8 cellular contexts compared by ENCODE assay signal in genomic region chr17:8287651-8288335, GRCh38. TPM values are rescaled to one million over a fixed set of nuclear protein-coding genes. Genes with fewer than 3 reads are reported as not detected.
DNase-seq lines count a peak whose midpoint lies in the region; TF ChIP-seq lines count a peak whose summit lies in the region.

No MANE protein-coding gene starts in this region.

- H3K4me1 ChIP-seq in ovary (ENCODE audit: insufficient read depth) = peaks cover 2% of the 10 kb centered on the region

- H3K27ac Mint-ChIP-seq in endothelial cell (ENCODE audit: unreplicated experiment) = peak overlapping the region; percentile 70

- peaks cover 6% of the 10 kb centered on the region for H3K4me1 Mint-ChIP-seq in endothelial cell (ENCODE audit: unreplicated experiment)

- H3K4me3 Mint-ChIP-seq in endothelial cell (ENCODE audit: unreplicated experiment) = peak overlapping the region; percentile 96

- H3K4me3 ChIP-seq in ovary = peak overlapping the region; percentile 77

- no peaks in the 10 kb centered on the region for H3K27me3 ChIP-seq in ovary

- TF ChIP-seq CTCF in endothelial cell (IDR thresholded peaks at IDR 0.05; ENCODE audit: unreplicated experiment) = no peak
- TF ChIP-seq CTCF in ovary (IDR thresholded peaks at IDR 0.05) = no peak

- peaks cover 4% of the 10 kb centered on the region for H3K27me3 Mint-ChIP-seq in endothelial cell (ENCODE audit: unreplicated experiment)

- H3K9me3 ChIP-seq in ovary = no peaks in the 10 kb centered on the region

- H3K36me3 ChIP-seq in ovary = no peaks in the 10 kb centered on the region

- peak; percentile 79 for DNase-seq in DMS53 (lab: John Stamatoyannopoulos, UW)
- DNase-seq in NCI-H748 (lab: John Stamatoyannopoulos, UW; ENCODE audit: unreplicated experiment) = peak; percentile 63
- no peak for DNase-seq in endothelial cell (ENCODE audit: low spot score)
- DNase-seq in ovary = peak in 3 of 5 donors; percentile 22 to 46 (median 34)
- no peak for DNase-seq in erythroblast (lab: John Stamatoyannopoulos, UW)
- DNase-seq in A172 (ENCODE audit: low spot score) = no peak
- DNase-seq in COR-L47 (lab: John Stamatoyannopoulos, UW) = no peak
- DNase-seq in NCI-H226 = no peak

- TF ChIP-seq POLR2A in ovary (IDR thresholded peaks at IDR 0.05) (no peak), erythroblast (IDR thresholded peaks at IDR 0.05; ENCODE audit: low read length) (no peak)

- H3K27ac ChIP-seq in ovary = peak overlapping the region; percentile 72 to 88

- 26 to 29% (median 29%) methylated on average over 18 to 19 of the region's 19 CpGs for WGBS in ovary, 3 donors

- peaks cover 7% of the 10 kb centered on the region for H3K36me3 Mint-ChIP-seq in endothelial cell (ENCODE audit: low read depth, unreplicated experiment)

- intact Hi-C loops in ovary (cut with DNase I) = loop anchor here in 2 of 4 donors (5.0 to 10.0 kb wide), 3 partner anchors 35 to 173 kb away; partner anchors contain the start of gene ALOXE3 (in 2 of the 2)

- TF ChIP-seq EP300 in ovary (IDR thresholded peaks at IDR 0.05) = no peak

- no peaks in the 10 kb centered on the region for H3K9me3 Mint-ChIP-seq in endothelial cell (ENCODE audit: unreplicated experiment)

RNA-seq across cellular contexts. Expression of gene RANGRF, which starts 0.7 kb away (rescaled TPM):
- total RNA-seq in endothelial cell (ENCODE audit: unreplicated experiment) = 22.0 TPM
- 10 to 100 TPM; 14.5 to 37.8 (median 28.0) TPM for total RNA-seq in ovary
- polyA plus RNA-seq in ovary = 10 to 100 TPM; 30.1 to 48.3 TPM
- 12.1 and 17.4 TPM in 2 replicates for total RNA-seq in A172 (2014; rRNA removed; shearing (Covaris generic))

RNA-seq across cellular contexts. Expression of gene SLC25A35, which starts 7.4 kb away (rescaled TPM):
- 6.9 TPM for total RNA-seq in endothelial cell (ENCODE audit: unreplicated experiment)
- total RNA-seq in ovary = 1 to 10 TPM in 6 of 7 donors, under 1 TPM in 1; 0.72 to 6.4 (median 1.8) TPM
- polyA plus RNA-seq in ovary = 1 to 10 TPM; 2.5 to 3.6 TPM
- total RNA-seq in A172 (2014; rRNA removed; shearing (Covaris generic)) = 0.60 and 3.2 TPM in 2 replicates

RNA-seq across cellular contexts. Expression of gene ARHGEF15, which starts 22.2 kb away (rescaled TPM):
- total RNA-seq in endothelial cell (ENCODE audit: unreplicated experiment) (113 TPM), ovary (10 to 100 TPM in 1 of 7 donors, 1 to 10 TPM in 6; 1.7 to 11.3 (median 3.6) TPM)
- polyA plus RNA-seq in ovary = 1 to 10 TPM; 4.9 to 9.8 TPM
- not detected in 2 replicates for total RNA-seq in A172 (2014; rRNA removed; shearing (Covaris generic))

RNA-seq across cellular contexts. Expression of gene PFAS, which starts 38.7 kb away (rescaled TPM):
- total RNA-seq in endothelial cell (ENCODE audit: unreplicated experiment) = 67.0 TPM
- 10 to 100 TPM in 6 of 7 donors, 1 to 10 TPM in 1; 6.6 to 69.9 (median 35.3) TPM for total RNA-seq in ovary
- 10 to 100 TPM in 1 of 2 donors, 1 to 10 TPM in 1; 8.4 to 11.0 TPM for polyA plus RNA-seq in ovary
- total RNA-seq in A172 (2014; rRNA removed; shearing (Covaris generic)) = 28.0 and 29.3 TPM in 2 replicates

RNA-seq across cellular contexts. Expression of gene CTC1, which starts 39.9 kb away (rescaled TPM):
- total RNA-seq in endothelial cell (ENCODE audit: unreplicated experiment) (41.3 TPM), ovary (10 to 100 TPM; 28.3 to 60.0 (median 48.7) TPM)
- 10 to 100 TPM; 18.4 to 33.4 TPM for polyA plus RNA-seq in ovary
- 3.2 and 7.7 TPM in 2 replicates for total RNA-seq in A172 (2014; rRNA removed; shearing (Covaris generic))

Comparison
In these comparisons a context has a peak if more than half of its experiments do, and no peak if none do; other contexts are left out.
1. DNase-seq: peak in DMS53 (single experiment), NCI-H748 (single experiment) and ovary (3 of 5); none in endothelial cell (single experiment), erythroblast (0 of 2), A172 (single experiment), COR-L47 (single experiment) and NCI-H226 (single experiment).